Comparison of ENCODE assay signal across 1 cellular context in the genomic region with DNA sequence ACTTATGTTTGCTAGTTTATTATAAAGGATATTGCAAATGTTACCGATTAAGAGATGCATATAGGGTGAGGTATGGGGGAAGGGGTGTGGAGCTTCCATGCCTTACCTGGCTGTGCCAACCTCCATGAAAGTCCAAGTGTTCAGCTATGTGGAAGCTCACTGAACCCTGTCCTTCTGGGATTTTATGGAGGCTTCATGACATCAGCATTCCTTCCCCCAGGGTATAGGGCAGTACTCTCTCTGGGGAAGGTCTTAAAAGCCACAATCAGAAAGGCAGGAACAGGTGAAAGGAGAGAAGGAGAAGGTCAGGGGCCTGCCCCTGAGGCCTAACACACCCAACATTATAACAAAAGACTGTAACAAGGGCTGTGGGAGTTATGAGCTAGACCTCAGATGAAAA.
A peak's percentile ranks its signal among the peaks of the same experiment; 100 is the strongest.
TF ChIP-seq lines count a peak whose summit lies in the region.

No MANE protein-coding gene starts in this region.

TF ChIP-seq in HEK293, 187 proteins besides CTCF, POLR2A, EP300 and RAD21 (continued from another document and continues in another):
- peak; percentile 17; the same call in 1 of the 2 replicates for TF ChIP-seq IKZF3 (tag by site-specific recombination; IDR thresholded peaks at IDR 0.05)
- TF ChIP-seq, protein P1, sequence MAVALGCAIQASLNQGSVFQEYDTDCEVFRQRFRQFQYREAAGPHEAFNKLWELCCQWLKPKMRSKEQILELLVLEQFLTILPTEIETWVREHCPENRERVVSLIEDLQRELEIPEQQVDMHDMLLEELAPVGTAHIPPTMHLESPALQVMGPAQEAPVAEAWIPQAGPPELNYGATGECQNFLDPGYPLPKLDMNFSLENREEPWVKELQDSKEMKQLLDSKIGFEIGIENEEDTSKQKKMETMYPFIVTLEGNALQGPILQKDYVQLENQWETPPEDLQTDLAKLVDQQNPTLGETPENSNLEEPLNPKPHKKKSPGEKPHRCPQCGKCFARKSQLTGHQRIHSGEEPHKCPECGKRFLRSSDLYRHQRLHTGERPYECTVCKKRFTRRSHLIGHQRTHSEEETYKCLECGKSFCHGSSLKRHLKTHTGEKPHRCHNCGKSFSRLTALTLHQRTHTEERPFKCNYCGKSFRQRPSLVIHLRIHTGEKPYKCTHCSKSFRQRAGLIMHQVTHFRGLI (tag by site-specific recombination; IDR thresholded peaks at IDR 0.05) = no peak
- TF ChIP-seq ZNF514 (tag by site-specific recombination; IDR thresholded peaks at IDR 0.05) = no peak
- TF ChIP-seq SCRT1 (tag by site-specific recombination; IDR thresholded peaks at IDR 0.05; ENCODE audit: borderline replicate concordance) = peak; percentile 80
- TF ChIP-seq SCRT2 (tag by site-specific recombination; IDR thresholded peaks at IDR 0.05) = peak; percentile 75
- no peak for TF ChIP-seq ZNF324 (tag by site-specific recombination; IDR thresholded peaks at IDR 0.05)
- TF ChIP-seq, protein P2, sequence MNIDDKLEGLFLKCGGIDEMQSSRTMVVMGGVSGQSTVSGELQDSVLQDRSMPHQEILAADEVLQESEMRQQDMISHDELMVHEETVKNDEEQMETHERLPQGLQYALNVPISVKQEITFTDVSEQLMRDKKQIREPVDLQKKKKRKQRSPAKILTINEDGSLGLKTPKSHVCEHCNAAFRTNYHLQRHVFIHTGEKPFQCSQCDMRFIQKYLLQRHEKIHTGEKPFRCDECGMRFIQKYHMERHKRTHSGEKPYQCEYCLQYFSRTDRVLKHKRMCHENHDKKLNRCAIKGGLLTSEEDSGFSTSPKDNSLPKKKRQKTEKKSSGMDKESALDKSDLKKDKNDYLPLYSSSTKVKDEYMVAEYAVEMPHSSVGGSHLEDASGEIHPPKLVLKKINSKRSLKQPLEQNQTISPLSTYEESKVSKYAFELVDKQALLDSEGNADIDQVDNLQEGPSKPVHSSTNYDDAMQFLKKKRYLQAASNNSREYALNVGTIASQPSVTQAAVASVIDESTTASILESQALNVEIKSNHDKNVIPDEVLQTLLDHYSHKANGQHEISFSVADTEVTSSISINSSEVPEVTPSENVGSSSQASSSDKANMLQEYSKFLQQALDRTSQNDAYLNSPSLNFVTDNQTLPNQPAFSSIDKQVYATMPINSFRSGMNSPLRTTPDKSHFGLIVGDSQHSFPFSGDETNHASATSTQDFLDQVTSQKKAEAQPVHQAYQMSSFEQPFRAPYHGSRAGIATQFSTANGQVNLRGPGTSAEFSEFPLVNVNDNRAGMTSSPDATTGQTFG (tag by site-specific recombination; IDR thresholded peaks at IDR 0.05; ENCODE audit: borderline replicate concordance) = no peak
- no peak for TF ChIP-seq ZFP37 (tag by site-specific recombination; IDR thresholded peaks at IDR 0.05)
- TF ChIP-seq ZNF473 (tag by site-specific recombination; IDR thresholded peaks at IDR 0.05) = no peak
- TF ChIP-seq ZNF366 (tag by site-specific recombination; conservative IDR thresholded peaks at IDR 0.05) = no peak
- no peak for TF ChIP-seq OVOL3 (tag by site-specific recombination; IDR thresholded peaks at IDR 0.05)
- TF ChIP-seq, protein P3, sequence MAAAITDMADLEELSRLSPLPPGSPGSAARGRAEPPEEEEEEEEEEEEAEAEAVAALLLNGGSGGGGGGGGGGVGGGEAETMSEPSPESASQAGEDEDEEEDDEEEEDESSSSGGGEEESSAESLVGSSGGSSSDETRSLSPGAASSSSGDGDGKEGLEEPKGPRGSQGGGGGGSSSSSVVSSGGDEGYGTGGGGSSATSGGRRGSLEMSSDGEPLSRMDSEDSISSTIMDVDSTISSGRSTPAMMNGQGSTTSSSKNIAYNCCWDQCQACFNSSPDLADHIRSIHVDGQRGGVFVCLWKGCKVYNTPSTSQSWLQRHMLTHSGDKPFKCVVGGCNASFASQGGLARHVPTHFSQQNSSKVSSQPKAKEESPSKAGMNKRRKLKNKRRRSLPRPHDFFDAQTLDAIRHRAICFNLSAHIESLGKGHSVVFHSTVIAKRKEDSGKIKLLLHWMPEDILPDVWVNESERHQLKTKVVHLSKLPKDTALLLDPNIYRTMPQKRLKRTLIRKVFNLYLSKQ (tag by site-specific recombination; IDR thresholded peaks at IDR 0.05; ENCODE audit: borderline replicate concordance) = no peak
- no peak for TF ChIP-seq HOXC10 (CRISPR knock-in tag; IDR thresholded peaks at IDR 0.05)
- no peak for TF ChIP-seq ZBTB7A (tag by site-specific recombination; IDR thresholded peaks at IDR 0.05; ENCODE audit: low read depth)
- TF ChIP-seq, protein P4, sequence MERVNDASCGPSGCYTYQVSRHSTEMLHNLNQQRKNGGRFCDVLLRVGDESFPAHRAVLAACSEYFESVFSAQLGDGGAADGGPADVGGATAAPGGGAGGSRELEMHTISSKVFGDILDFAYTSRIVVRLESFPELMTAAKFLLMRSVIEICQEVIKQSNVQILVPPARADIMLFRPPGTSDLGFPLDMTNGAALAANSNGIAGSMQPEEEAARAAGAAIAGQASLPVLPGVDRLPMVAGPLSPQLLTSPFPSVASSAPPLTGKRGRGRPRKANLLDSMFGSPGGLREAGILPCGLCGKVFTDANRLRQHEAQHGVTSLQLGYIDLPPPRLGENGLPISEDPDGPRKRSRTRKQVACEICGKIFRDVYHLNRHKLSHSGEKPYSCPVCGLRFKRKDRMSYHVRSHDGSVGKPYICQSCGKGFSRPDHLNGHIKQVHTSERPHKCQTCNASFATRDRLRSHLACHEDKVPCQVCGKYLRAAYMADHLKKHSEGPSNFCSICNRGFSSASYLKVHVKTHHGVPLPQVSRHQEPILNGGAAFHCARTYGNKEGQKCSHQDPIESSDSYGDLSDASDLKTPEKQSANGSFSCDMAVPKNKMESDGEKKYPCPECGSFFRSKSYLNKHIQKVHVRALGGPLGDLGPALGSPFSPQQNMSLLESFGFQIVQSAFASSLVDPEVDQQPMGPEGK (tag by site-specific recombination; IDR thresholded peaks at IDR 0.05) = peak; percentile 36; the same call in 1 of the 2 replicates
- TF ChIP-seq ZNF585B (tag by site-specific recombination; IDR thresholded peaks at IDR 0.05) = no peak
- no peak for TF ChIP-seq ZNF266 (tag by site-specific recombination; IDR thresholded peaks at IDR 0.05; ENCODE audit: low read depth)
- 0 out of 2 replicates have a peak, but pooled peaks have one; percentile 22 for TF ChIP-seq ZSCAN16 (tag by site-specific recombination; IDR thresholded peaks at IDR 0.05)
- no peak for TF ChIP-seq ZNF416 (tag by site-specific recombination; IDR thresholded peaks at IDR 0.05)
- TF ChIP-seq ZNF19 (tag by site-specific recombination; IDR thresholded peaks at IDR 0.05; ENCODE audit: low read depth) = no peak
- TF ChIP-seq GLIS2 (tag by site-specific recombination; IDR thresholded peaks at IDR 0.05) = no peak
- 0 out of 2 replicates have a peak, but pooled peaks have one; percentile 27 for TF ChIP-seq ZNF843 (tag by site-specific recombination; IDR thresholded peaks at IDR 0.05)
- no peak for TF ChIP-seq ZNF544 (tag by site-specific recombination; IDR thresholded peaks at IDR 0.05)
- no peak for TF ChIP-seq ZNF530 (tag by site-specific recombination; IDR thresholded peaks at IDR 0.05; ENCODE audit: low read depth)
- TF ChIP-seq ZNF214 (tag by site-specific recombination; IDR thresholded peaks at IDR 0.05; ENCODE audit: borderline replicate concordance) = no peak
- TF ChIP-seq ZNF596 (tag by site-specific recombination; IDR thresholded peaks at IDR 0.05) = no peak
- TF ChIP-seq, protein P5, sequence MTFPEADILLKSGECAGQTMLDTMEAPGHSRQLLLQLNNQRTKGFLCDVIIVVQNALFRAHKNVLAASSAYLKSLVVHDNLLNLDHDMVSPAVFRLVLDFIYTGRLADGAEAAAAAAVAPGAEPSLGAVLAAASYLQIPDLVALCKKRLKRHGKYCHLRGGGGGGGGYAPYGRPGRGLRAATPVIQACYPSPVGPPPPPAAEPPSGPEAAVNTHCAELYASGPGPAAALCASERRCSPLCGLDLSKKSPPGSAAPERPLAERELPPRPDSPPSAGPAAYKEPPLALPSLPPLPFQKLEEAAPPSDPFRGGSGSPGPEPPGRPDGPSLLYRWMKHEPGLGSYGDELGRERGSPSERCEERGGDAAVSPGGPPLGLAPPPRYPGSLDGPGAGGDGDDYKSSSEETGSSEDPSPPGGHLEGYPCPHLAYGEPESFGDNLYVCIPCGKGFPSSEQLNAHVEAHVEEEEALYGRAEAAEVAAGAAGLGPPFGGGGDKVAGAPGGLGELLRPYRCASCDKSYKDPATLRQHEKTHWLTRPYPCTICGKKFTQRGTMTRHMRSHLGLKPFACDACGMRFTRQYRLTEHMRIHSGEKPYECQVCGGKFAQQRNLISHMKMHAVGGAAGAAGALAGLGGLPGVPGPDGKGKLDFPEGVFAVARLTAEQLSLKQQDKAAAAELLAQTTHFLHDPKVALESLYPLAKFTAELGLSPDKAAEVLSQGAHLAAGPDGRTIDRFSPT (tag by site-specific recombination; IDR thresholded peaks at IDR 0.05) = no peak; the same call in 1 of the 2 replicates
- TF ChIP-seq, protein P6, sequence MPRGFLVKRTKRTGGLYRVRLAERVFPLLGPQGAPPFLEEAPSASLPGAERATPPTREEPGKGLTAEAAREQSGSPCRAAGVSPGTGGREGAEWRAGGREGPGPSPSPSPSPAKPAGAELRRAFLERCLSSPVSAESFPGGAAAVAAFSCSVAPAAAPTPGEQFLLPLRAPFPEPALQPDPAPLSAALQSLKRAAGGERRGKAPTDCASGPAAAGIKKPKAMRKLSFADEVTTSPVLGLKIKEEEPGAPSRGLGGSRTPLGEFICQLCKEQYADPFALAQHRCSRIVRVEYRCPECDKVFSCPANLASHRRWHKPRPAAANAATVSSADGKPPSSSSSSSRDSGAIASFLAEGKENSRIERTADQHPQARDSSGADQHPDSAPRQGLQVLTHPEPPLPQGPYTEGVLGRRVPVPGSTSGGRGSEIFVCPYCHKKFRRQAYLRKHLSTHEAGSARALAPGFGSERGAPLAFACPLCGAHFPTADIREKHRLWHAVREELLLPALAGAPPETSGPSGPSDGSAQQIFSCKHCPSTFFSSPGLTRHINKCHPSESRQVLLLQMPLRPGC (tag by site-specific recombination; IDR thresholded peaks at IDR 0.05) = no peak
- TF ChIP-seq, protein P7, sequence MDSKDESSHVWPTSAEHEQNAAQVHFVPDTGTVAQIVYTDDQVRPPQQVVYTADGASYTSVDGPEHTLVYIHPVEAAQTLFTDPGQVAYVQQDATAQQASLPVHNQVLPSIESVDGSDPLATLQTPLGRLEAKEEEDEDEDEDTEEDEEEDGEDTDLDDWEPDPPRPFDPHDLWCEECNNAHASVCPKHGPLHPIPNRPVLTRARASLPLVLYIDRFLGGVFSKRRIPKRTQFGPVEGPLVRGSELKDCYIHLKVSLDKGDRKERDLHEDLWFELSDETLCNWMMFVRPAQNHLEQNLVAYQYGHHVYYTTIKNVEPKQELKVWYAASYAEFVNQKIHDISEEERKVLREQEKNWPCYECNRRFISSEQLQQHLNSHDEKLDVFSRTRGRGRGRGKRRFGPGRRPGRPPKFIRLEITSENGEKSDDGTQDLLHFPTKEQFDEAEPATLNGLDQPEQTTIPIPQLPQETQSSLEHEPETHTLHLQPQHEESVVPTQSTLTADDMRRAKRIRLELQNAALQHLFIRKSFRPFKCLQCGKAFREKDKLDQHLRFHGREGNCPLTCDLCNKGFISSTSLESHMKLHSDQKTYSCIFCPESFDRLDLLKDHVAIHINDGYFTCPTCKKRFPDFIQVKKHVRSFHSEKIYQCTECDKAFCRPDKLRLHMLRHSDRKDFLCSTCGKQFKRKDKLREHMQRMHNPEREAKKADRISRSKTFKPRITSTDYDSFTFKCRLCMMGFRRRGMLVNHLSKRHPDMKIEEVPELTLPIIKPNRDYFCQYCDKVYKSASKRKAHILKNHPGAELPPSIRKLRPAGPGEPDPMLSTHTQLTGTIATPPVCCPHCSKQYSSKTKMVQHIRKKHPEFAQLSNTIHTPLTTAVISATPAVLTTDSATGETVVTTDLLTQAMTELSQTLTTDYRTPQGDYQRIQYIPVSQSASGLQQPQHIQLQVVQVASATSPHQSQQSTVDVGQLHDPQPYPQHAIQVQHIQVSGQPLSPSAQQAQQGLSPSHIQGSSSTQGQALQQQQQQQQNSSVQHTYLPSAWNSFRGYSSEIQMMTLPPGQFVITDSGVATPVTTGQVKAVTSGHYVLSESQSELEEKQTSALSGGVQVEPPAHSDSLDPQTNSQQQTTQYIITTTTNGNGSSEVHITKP (tag by site-specific recombination; IDR thresholded peaks at IDR 0.05) = peak; percentile 62
- TF ChIP-seq ZNF660 (tag by site-specific recombination; IDR thresholded peaks at IDR 0.05) = no peak
- no peak for TF ChIP-seq ZNF529 (tag by site-specific recombination; IDR thresholded peaks at IDR 0.05; ENCODE audit: insufficient replicate concordance)
- TF ChIP-seq, protein P8, sequence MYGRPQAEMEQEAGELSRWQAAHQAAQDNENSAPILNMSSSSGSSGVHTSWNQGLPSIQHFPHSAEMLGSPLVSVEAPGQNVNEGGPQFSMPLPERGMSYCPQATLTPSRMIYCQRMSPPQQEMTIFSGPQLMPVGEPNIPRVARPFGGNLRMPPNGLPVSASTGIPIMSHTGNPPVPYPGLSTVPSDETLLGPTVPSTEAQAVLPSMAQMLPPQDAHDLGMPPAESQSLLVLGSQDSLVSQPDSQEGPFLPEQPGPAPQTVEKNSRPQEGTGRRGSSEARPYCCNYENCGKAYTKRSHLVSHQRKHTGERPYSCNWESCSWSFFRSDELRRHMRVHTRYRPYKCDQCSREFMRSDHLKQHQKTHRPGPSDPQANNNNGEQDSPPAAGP (tag by site-specific recombination; IDR thresholded peaks at IDR 0.05) = peak; percentile 68; the same call in 1 of the 2 replicates
- no peak for TF ChIP-seq ZNF830 (tag by site-specific recombination; IDR thresholded peaks at IDR 0.05; ENCODE audit: low read depth)
- TF ChIP-seq MYNN (tag by site-specific recombination; IDR thresholded peaks at IDR 0.05; ENCODE audit: borderline replicate concordance) = no peak
- TF ChIP-seq ZNF621 (tag by site-specific recombination; IDR thresholded peaks at IDR 0.05) = no peak
- 0 out of 2 replicates have a peak, but pooled peaks have one; percentile 20 for TF ChIP-seq HOXD13 (CRISPR knock-in tag; IDR thresholded peaks at IDR 0.05; ENCODE audit: borderline replicate concordance)
- no peak for TF ChIP-seq ZNF707 (tag by site-specific recombination; IDR thresholded peaks at IDR 0.05)
- TF ChIP-seq GLI4 (tag by site-specific recombination; IDR thresholded peaks at IDR 0.05) = no peak
- TF ChIP-seq ZNF626 (tag by site-specific recombination; IDR thresholded peaks at IDR 0.05) = no peak
- TF ChIP-seq BCL11A (tag by site-specific recombination; IDR thresholded peaks at IDR 0.05; ENCODE audit: low read depth) = no peak
- TF ChIP-seq ZNF302 (tag by site-specific recombination; IDR thresholded peaks at IDR 0.05; ENCODE audit: low read depth) = no peak
- no peak for TF ChIP-seq ZNF311 (tag by site-specific recombination; IDR thresholded peaks at IDR 0.05; ENCODE audit: borderline replicate concordance)
- no peak for TF ChIP-seq HOXA7 (CRISPR knock-in tag; IDR thresholded peaks at IDR 0.05; ENCODE audit: borderline replicate concordance)
- no peak for TF ChIP-seq ZNF146 (tag by site-specific recombination; IDR thresholded peaks at IDR 0.05)
- no peak for TF ChIP-seq BCL11B (tag by site-specific recombination; IDR thresholded peaks at IDR 0.05; ENCODE audit: low read depth)
- TF ChIP-seq ZNF112 (tag by site-specific recombination; IDR thresholded peaks at IDR 0.05) = no peak
- TF ChIP-seq ZNF670 (tag by site-specific recombination; IDR thresholded peaks at IDR 0.05; ENCODE audit: low read depth) = no peak
- no peak for TF ChIP-seq ZNF175 (tag by site-specific recombination; IDR thresholded peaks at IDR 0.05)
- TF ChIP-seq ZNF610 (tag by site-specific recombination; IDR thresholded peaks at IDR 0.05; ENCODE audit: borderline replicate concordance) = no peak
- no peak for TF ChIP-seq ZNF132 (tag by site-specific recombination; IDR thresholded peaks at IDR 0.05; ENCODE audit: borderline replicate concordance)
- TF ChIP-seq ZNF624 (tag by site-specific recombination; IDR thresholded peaks at IDR 0.05) = no peak
- TF ChIP-seq ZNF560 (tag by site-specific recombination; IDR thresholded peaks at IDR 0.05; ENCODE audit: borderline replicate concordance) = no peak
- TF ChIP-seq RBAK (tag by site-specific recombination; IDR thresholded peaks at IDR 0.05) = no peak
